Comparison of ENCODE assay signal across 15 cellular contexts in the genomic region with DNA sequence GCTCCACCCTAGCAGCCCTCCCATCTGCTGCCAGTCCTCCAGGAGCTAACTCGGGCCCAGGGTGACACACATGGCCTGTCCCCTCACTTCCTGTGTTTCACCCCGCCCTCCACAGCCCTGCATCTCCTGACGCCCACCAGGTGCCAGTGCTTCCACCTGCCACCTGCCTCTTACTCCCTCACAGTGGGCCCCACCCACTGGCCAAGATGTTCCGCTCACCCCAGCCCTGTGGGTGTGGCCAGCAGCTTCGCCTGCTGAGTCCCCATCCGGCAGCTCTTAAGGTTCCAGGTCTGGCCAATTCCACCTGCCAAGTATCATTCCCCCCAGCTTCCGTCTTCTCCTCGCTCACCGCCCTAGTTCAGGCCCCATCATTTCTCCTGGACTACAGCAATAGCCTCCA.
"Had no signal": no experiment of that assay in that cellular context is flagged by ENCODE, and none has a peak within 500 bp of the region (broad histone marks: within the 10 kb centered on the region; RNA-seq: fewer than 3 reads in every experiment).

No MANE protein-coding gene starts in this region.

- H3K4me3 ChIP-seq: colonic mucosa, gastroesophageal sphincter, left ventricle myocardium inferior, right atrium auricular region had no signal

- H3K36me3 ChIP-seq: colonic mucosa, gastroesophageal sphincter, left ventricle myocardium inferior, right atrium auricular region had no signal

- ATAC-seq: gastroesophageal sphincter had no signal

- H3K27ac ChIP-seq: colonic mucosa, gastroesophageal sphincter, left ventricle myocardium inferior, right atrium auricular region had no signal

- H3K4me1 ChIP-seq: colonic mucosa, gastroesophageal sphincter, right atrium auricular region had no signal

- DNase-seq: activated CD4-positive, alpha-beta T cell treated with anti-CD3 and anti-CD28 coated beads, Interleukin-2, amount 10 ng/mL, durations not matched to agents 7 days and 5 days; activated naive CD4-positive, alpha-beta T cell; activated naive CD8-positive, alpha-beta T cell treated with anti-CD3 and anti-CD28 coated beads, Interleukin-2, amount 10 ng/mL, durations not matched to agents 7 days and 5 days; central memory CD4-positive, alpha-beta T cell; colonic mucosa; kidney; left ventricle myocardium inferior; nucleus accumbens; stimulated activated CD4-positive, alpha-beta T cell treated with anti-CD3 and anti-CD28 coated beads, Interleukin-15, amount 100 ng/mL, for 24 hours; stimulated activated CD4-positive, alpha-beta T cell treated with anti-CD3 and anti-CD28 coated beads, Interleukin-4, amount 100 ng/mL, for 1 hour; stimulated activated CD8-positive, alpha-beta memory T cell treated with anti-CD3 and anti-CD28 coated beads, Interleukin-4, amount 100 ng/mL, for 48 hours; stimulated activated naive CD4-positive, alpha-beta T cell treated with Interleukin-2 at 50 U/mL for 16 hours; trophoblast cell had no signal

- H3K27me3 ChIP-seq: colonic mucosa, right atrium auricular region had no signal
